In the genomic region with DNA sequence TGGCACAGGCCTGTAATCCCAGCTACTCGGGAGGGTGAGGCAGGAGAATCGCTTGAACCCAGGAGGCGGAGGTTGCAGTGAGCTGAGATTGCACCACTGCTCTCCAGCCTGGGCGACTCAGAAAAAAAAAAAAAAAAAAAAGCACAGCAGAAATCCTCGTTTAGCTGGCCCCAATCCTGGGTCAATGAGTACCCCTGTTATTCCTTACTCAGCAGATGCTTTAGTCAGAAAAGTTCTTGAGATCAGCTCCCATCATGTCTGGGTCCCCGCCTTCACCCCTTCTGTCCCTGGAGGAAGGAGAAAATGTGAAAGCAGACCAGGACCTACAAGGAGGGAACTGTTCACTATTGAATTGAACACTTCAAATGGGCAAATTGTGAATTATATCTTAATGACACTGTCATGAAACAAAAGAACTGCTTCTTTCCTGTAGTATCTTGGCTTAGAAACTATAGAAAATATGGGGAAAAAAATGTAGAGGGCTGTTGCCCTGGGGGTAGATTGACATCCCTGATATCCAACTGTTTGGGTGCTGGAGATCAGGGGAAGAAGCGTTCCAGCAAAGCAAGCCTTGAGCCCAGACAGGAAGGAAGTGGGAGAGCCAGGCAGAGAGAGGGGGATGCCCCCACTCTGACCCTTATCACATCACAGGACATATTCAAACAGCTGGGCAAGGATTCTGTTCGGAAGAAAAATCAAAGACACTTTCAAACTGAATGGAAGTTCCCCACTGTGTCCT, we compare ENCODE assay signal across 1 cellular context.
A peak's percentile ranks its signal among the peaks of the same experiment; 100 is the strongest.
TF ChIP-seq lines count a peak whose summit lies in the region.

No MANE protein-coding gene starts in this region.

TF ChIP-seq in HepG2, 621 proteins besides CTCF, POLR2A, EP300 and RAD21:
- TF ChIP-seq, protein P1, sequence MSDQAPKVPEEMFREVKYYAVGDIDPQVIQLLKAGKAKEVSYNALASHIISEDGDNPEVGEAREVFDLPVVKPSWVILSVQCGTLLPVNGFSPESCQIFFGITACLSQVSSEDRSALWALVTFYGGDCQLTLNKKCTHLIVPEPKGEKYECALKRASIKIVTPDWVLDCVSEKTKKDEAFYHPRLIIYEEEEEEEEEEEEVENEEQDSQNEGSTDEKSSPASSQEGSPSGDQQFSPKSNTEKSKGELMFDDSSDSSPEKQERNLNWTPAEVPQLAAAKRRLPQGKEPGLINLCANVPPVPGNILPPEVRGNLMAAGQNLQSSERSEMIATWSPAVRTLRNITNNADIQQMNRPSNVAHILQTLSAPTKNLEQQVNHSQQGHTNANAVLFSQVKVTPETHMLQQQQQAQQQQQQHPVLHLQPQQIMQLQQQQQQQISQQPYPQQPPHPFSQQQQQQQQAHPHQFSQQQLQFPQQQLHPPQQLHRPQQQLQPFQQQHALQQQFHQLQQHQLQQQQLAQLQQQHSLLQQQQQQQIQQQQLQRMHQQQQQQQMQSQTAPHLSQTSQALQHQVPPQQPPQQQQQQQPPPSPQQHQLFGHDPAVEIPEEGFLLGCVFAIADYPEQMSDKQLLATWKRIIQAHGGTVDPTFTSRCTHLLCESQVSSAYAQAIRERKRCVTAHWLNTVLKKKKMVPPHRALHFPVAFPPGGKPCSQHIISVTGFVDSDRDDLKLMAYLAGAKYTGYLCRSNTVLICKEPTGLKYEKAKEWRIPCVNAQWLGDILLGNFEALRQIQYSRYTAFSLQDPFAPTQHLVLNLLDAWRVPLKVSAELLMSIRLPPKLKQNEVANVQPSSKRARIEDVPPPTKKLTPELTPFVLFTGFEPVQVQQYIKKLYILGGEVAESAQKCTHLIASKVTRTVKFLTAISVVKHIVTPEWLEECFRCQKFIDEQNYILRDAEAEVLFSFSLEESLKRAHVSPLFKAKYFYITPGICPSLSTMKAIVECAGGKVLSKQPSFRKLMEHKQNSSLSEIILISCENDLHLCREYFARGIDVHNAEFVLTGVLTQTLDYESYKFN (CRISPR knock-in tag; conservative IDR thresholded peaks at IDR 0.05) = peak; percentile 40; the same call in 1 of the 2 replicates
- no peak for TF ChIP-seq ZMYM4 (CRISPR knock-in tag; IDR thresholded peaks at IDR 0.05)
- TF ChIP-seq ZNF784 (CRISPR knock-in tag; IDR thresholded peaks at IDR 0.05; ENCODE audit: borderline replicate concordance) = no peak
- no peak for TF ChIP-seq ZNF629 (CRISPR knock-in tag; conservative IDR thresholded peaks at IDR 0.05)
- TF ChIP-seq ZNF331 (CRISPR knock-in tag; IDR thresholded peaks at IDR 0.05) = no peak
- no peak for TF ChIP-seq ZBTB1 (CRISPR knock-in tag; IDR thresholded peaks at IDR 0.05; ENCODE audit: borderline replicate concordance)
- 0 out of 2 replicates have a peak, but pooled peaks have one; percentile 25 for TF ChIP-seq ISL2 (CRISPR knock-in tag; IDR thresholded peaks at IDR 0.05)
- no peak for TF ChIP-seq ZNF720 (CRISPR knock-in tag; IDR thresholded peaks at IDR 0.05)
- peak; percentile 91 for TF ChIP-seq ETV5 (CRISPR knock-in tag; IDR thresholded peaks at IDR 0.05; ENCODE audit: borderline replicate concordance)
- peak; percentile 24; the same call in 1 of the 2 replicates for TF ChIP-seq SALL1 (CRISPR knock-in tag; IDR thresholded peaks at IDR 0.05)
- TF ChIP-seq ZNF850 (CRISPR knock-in tag; conservative IDR thresholded peaks at IDR 0.05) = no peak
- TF ChIP-seq SKIL (CRISPR knock-in tag; IDR thresholded peaks at IDR 0.05; ENCODE audit: borderline replicate concordance) = 0 out of 2 replicates have a peak, but pooled peaks have one; percentile 31
- no peak for TF ChIP-seq ADNP (CRISPR knock-in tag; IDR thresholded peaks at IDR 0.05)
- 0 out of 2 replicates have a peak, but pooled peaks have one; percentile 12 for TF ChIP-seq RXRB (CRISPR knock-in tag; IDR thresholded peaks at IDR 0.05; ENCODE audit: borderline replicate concordance)
- peak; percentile 37 to 63; a peak in 3 of 4 replicates for TF ChIP-seq MAFK (conservative IDR thresholded peaks at IDR 0.05 in 1 of 2, IDR thresholded peaks at IDR 0.05 in 1 of 2; ENCODE audit: low read length in 2 of 2)
- no peak for TF ChIP-seq PHF8 (CRISPR knock-in tag; IDR thresholded peaks at IDR 0.05)
- TF ChIP-seq ELF3 (CRISPR knock-in tag; IDR thresholded peaks at IDR 0.05) = peak; percentile 54; the same call in 1 of the 2 replicates
- TF ChIP-seq SP4 (CRISPR knock-in tag; IDR thresholded peaks at IDR 0.05) = 0 out of 2 replicates have a peak, but pooled peaks have one; percentile 29
- TF ChIP-seq, protein P2, sequence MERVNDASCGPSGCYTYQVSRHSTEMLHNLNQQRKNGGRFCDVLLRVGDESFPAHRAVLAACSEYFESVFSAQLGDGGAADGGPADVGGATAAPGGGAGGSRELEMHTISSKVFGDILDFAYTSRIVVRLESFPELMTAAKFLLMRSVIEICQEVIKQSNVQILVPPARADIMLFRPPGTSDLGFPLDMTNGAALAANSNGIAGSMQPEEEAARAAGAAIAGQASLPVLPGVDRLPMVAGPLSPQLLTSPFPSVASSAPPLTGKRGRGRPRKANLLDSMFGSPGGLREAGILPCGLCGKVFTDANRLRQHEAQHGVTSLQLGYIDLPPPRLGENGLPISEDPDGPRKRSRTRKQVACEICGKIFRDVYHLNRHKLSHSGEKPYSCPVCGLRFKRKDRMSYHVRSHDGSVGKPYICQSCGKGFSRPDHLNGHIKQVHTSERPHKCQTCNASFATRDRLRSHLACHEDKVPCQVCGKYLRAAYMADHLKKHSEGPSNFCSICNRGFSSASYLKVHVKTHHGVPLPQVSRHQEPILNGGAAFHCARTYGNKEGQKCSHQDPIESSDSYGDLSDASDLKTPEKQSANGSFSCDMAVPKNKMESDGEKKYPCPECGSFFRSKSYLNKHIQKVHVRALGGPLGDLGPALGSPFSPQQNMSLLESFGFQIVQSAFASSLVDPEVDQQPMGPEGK (CRISPR knock-in tag; IDR thresholded peaks at IDR 0.05) = peak; percentile 73
- TF ChIP-seq NFE2L1 (CRISPR knock-in tag; IDR thresholded peaks at IDR 0.05; ENCODE audit: borderline replicate concordance) = no peak
- TF ChIP-seq RFX3 (CRISPR knock-in tag; IDR thresholded peaks at IDR 0.05) = no peak
- no peak for TF ChIP-seq ZFYVE20 (CRISPR knock-in tag; IDR thresholded peaks at IDR 0.05; ENCODE audit: borderline replicate concordance, low read depth)
- peak; percentile 48; the same call in 1 of the 2 replicates for TF ChIP-seq NR2F6 (IDR thresholded peaks at IDR 0.05)
- no peak for TF ChIP-seq NR2F6 (CRISPR knock-in tag; IDR thresholded peaks at IDR 0.05)
- TF ChIP-seq ZNF773 (CRISPR knock-in tag; IDR thresholded peaks at IDR 0.05; ENCODE audit: borderline replicate concordance) = no peak
- 0 out of 2 replicates have a peak, but pooled peaks have one; percentile 34 for TF ChIP-seq SAP130 (CRISPR knock-in tag; IDR thresholded peaks at IDR 0.05; ENCODE audit: low read depth)
- TF ChIP-seq RARA (CRISPR knock-in tag; IDR thresholded peaks at IDR 0.05) = peak; percentile 80
- TF ChIP-seq, protein P3, sequence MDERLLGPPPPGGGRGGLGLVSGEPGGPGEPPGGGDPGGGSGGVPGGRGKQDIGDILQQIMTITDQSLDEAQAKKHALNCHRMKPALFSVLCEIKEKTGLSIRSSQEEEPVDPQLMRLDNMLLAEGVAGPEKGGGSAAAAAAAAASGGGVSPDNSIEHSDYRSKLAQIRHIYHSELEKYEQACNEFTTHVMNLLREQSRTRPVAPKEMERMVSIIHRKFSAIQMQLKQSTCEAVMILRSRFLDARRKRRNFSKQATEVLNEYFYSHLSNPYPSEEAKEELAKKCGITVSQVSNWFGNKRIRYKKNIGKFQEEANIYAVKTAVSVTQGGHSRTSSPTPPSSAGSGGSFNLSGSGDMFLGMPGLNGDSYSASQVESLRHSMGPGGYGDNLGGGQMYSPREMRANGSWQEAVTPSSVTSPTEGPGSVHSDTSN (CRISPR knock-in tag; IDR thresholded peaks at IDR 0.05) = peak; percentile 31; the same call in 1 of the 2 replicates
- peak; percentile 75 for TF ChIP-seq TFAP4 (IDR thresholded peaks at IDR 0.05; ENCODE audit: borderline replicate concordance, low read depth)
- peak; percentile 59 for TF ChIP-seq MAFF (IDR thresholded peaks at IDR 0.05; ENCODE audit: low read depth, low read length)
- TF ChIP-seq MEIS2 (CRISPR knock-in tag; IDR thresholded peaks at IDR 0.05) = peak; percentile 21; the same call in 1 of the 2 replicates
- TF ChIP-seq GABPA (IDR thresholded peaks at IDR 0.05; ENCODE audit: low read depth, low read length) = no peak
- TF ChIP-seq GABPA (CRISPR knock-in tag; IDR thresholded peaks at IDR 0.05; ENCODE audit: low read depth) = peak; percentile 75
- TF ChIP-seq ZBTB7B (CRISPR knock-in tag; IDR thresholded peaks at IDR 0.05) = 0 out of 2 replicates have a peak, but pooled peaks have one; percentile 14
